ENCODE assay signal across 12 cellular contexts in genomic region chr4:100162027-100162685, GRCh38. TPM values are rescaled to one million over a fixed set of nuclear protein-coding genes. Genes with fewer than 3 reads are reported as not detected.
DNase-seq lines count a peak whose midpoint lies in the region; ATAC-seq and TF ChIP-seq lines count a peak whose summit lies in the region.
"Had no signal": no experiment of that assay in that cellular context is flagged by ENCODE, and none has a peak within 500 bp of the region (broad histone marks: within the 10 kb centered on the region; RNA-seq: fewer than 3 reads in every experiment).

No MANE protein-coding gene starts in this region.

- H3K27ac Mint-ChIP-seq in Calu3 (ENCODE audit: unreplicated experiment) = no peak overlapping the region
- no peak overlapping the region for H3K27ac Mint-ChIP-seq in CD4-positive, alpha-beta T cell

- no peak overlapping the region for H3K4me2 ChIP-seq in GM23248 (ENCODE audit: unreplicated experiment)

- H3K4me1 ChIP-seq in GM23248 (ENCODE audit: insufficient read depth) = no peaks in the 10 kb centered on the region

- no peaks in the 10 kb centered on the region for H3K9me3 ChIP-seq in GM23248 (ENCODE audit: low read depth)
- peaks cover 7% of the 10 kb centered on the region for H3K9me3 ChIP-seq in CD4-positive, alpha-beta T cell (ENCODE audit: control insufficient read depth, low read length)

- no peak overlapping the region for H3K27ac ChIP-seq in GM23248
- H3K27ac ChIP-seq in CD4-positive, alpha-beta T cell (ENCODE audit: low read depth, low read length) = no peak overlapping the region

- H3K27me3 ChIP-seq in GM23248 (replicated peaks; ENCODE audit: insufficient read depth) = no peaks in the 10 kb centered on the region
- no peaks in the 10 kb centered on the region for H3K27me3 ChIP-seq in CD4-positive, alpha-beta T cell (ENCODE audit: control insufficient read depth, insufficient read depth, low read length)

- intact Hi-C loops in Calu3 (cut with micrococcal nuclease; ENCODE audit: unreplicated experiment) = no loop called here
- intact Hi-C loops in CD4-positive, alpha-beta T cell (cut with DNase I, micrococcal nuclease) = no loop called here

- no peaks in the 10 kb centered on the region for H3K9me3 Mint-ChIP-seq in Calu3 (ENCODE audit: low read depth, unreplicated experiment)
- peaks cover 4% of the 10 kb centered on the region for H3K9me3 Mint-ChIP-seq in CD4-positive, alpha-beta T cell

- no TSS peak for BruUV-seq in Calu3 (replicated peaks; lab: Mats Ljungman, UMichigan)

- in situ Hi-C loops in GM23248 (cut with MboI) = no loop called here

- no peaks in the 10 kb centered on the region for H3F3A ChIP-seq in GM23248 (ENCODE audit: insufficient read depth)

- H3K4me3 ChIP-seq in GM23248 = no peak overlapping the region

- no peaks in the 10 kb centered on the region for H3K79me2 ChIP-seq in GM23248 (ENCODE audit: insufficient read depth)

- WGBS in GM23248 (ENCODE audit: low coverage in 1 of 2, low lambda C conversion rate in 2 of 2, missing lambda C conversion rate in 2 of 2), 2 experiments = 41 to 43% methylated on average over 3 of the region's 3 CpGs

- H3K36me3 Mint-ChIP-seq in Calu3 (ENCODE audit: insufficient read depth, unreplicated experiment) = no peaks in the 10 kb centered on the region
- no peaks in the 10 kb centered on the region for H3K36me3 Mint-ChIP-seq in CD4-positive, alpha-beta T cell (ENCODE audit: low read depth)

- CTCF ChIA-PET in Calu3 (lab: Charles Lee) = interaction anchor here (0.8 kb wide), 1 partner anchor 385 kb away, joined by 5 read pairs; no protein-coding TSS in a partner anchor
- CTCF ChIA-PET in CD4-positive, alpha-beta T cell (lab: Charles Lee) = no interaction called here

- H3K4me3 Mint-ChIP-seq in Calu3 (ENCODE audit: low read depth, unreplicated experiment) = no peak overlapping the region
- H3K4me3 Mint-ChIP-seq in CD4-positive, alpha-beta T cell = no peak overlapping the region

- H3K4me1 Mint-ChIP-seq in Calu3 (ENCODE audit: low read depth, unreplicated experiment) = no peaks in the 10 kb centered on the region
- no peaks in the 10 kb centered on the region for H3K4me1 Mint-ChIP-seq in CD4-positive, alpha-beta T cell (ENCODE audit: low read depth)

- TF ChIP-seq CTCF in Calu3 (IDR thresholded peaks at IDR 0.05; ENCODE audit: unreplicated experiment) = no peak
- TF ChIP-seq CTCF in CD4-positive, alpha-beta T cell (IDR thresholded peaks at IDR 0.05) = no peak

- peak; percentile 1 for DNase-seq in Calu3
- DNase-seq in Kasumi-1 (lab: John Stamatoyannopoulos, UW) = no peak
- DNase-seq in GM23248 = no peak
- no peak for DNase-seq in CD4-positive, alpha-beta T cell
- no peak for DNase-seq in stimulated activated naive CD4-positive, alpha-beta T cell treated with Interleukin-2 at 50 U/mL for 16 hours (lab: John Stamatoyannopoulos, UW)
- DNase-seq: activated CD8-positive, alpha-beta memory T cell treated with anti-CD3 and anti-CD28 coated beads for 24 hours; anterior cingulate cortex; NCI-H226 had no signal

- POLR2A ChIA-PET in CD4-positive, alpha-beta T cell (lab: Charles Lee) = no interaction called here

- H4K20me1 ChIP-seq in GM23248 (ENCODE audit: insufficient read depth) = no peaks in the 10 kb centered on the region

- H3K36me3 ChIP-seq in GM23248 (ENCODE audit: low read depth) = no peaks in the 10 kb centered on the region

- no peaks in the 10 kb centered on the region for H3K9me2 ChIP-seq in GM23248 (ENCODE audit: insufficient read depth)

- ATAC-seq in GM19043 (IDR thresholded peaks at IDR 0.05; ENCODE audit: low read depth, unreplicated experiment) (peak; percentile 82), HG02759 (IDR thresholded peaks at IDR 0.05; ENCODE audit: unreplicated experiment) (peak; percentile 94), HG03565 (IDR thresholded peaks at IDR 0.05; ENCODE audit: unreplicated experiment) (peak; percentile 85)
- no peak for ATAC-seq in CD4-positive, alpha-beta T cell (ENCODE audit: poor library complexity)

- H2AFZ ChIP-seq in GM23248 = no peak overlapping the region

- no peaks in the 10 kb centered on the region for H3K27me3 Mint-ChIP-seq in Calu3 (ENCODE audit: unreplicated experiment)
- H3K27me3 Mint-ChIP-seq in CD4-positive, alpha-beta T cell = peaks cover 14% of the 10 kb centered on the region

- no peak overlapping the region for H3K9ac ChIP-seq in GM23248

RNA-seq across cellular contexts. Expression of gene DDIT4L, which starts 28.1 kb away (rescaled TPM):
- 0.57 and 1.2 TPM in 2 replicates for total RNA-seq in Calu3 (2022)
- total RNA-seq in GM23248 (2014; rRNA removed; shearing (Covaris generic)) = 2.3 and 3.2 TPM in 2 replicates
- 3.5 and 3.7 TPM in 2 replicates for polyA plus RNA-seq in GM23248 (2016; fragmentation: Nextera tagmentation; extraction: Ambion mirVana)
- not detected for total RNA-seq in CD4-positive, alpha-beta T cell
- polyA plus RNA-seq: neural cell had no signal
